8 cellular contexts compared by ENCODE assay signal in genomic region chr15:38251726-38252480, GRCh38.
A peak's percentile ranks its signal among the peaks of the same experiment; 100 is the strongest.
DNase-seq lines count a peak whose midpoint lies in the region; ATAC-seq lines count a peak whose summit lies in the region.

No MANE protein-coding gene starts in this region.

- H3K36me3 ChIP-seq in BLaER1 treated with 17β-estradiol and CSF1 and Interleukin-3, amounts not matched to agents 10 nM and 100 nM: peaks cover 0 to 12% (median 0%) of the 10 kb centered on the region in 11 experiments; a peak in 2 of 22 replicates
- no peaks in the 10 kb centered on the region for H3K36me3 ChIP-seq in endocrine pancreas (ENCODE audit: control insufficient read depth, insufficient read depth, low read length)

- peaks cover 12 to 42% (median 33%) of the 10 kb centered on the region in 11 experiments; a peak in 18 of 22 replicates for H4K20me1 ChIP-seq in BLaER1 treated with 17β-estradiol and CSF1 and Interleukin-3, amounts not matched to agents 10 nM and 100 nM

- DNase-seq in HPDE6-E6E7 (ENCODE audit: extremely low spot score): peak; percentile 58
- DNase-seq in NOMO-1 treated with dmso at 0.1 percent for 144 hours (lab: John Stamatoyannopoulos, UW; ENCODE audit: unreplicated experiment): peak; percentile 69
- DNase-seq in activated CD8-positive, alpha-beta memory T cell treated with anti-CD3 and anti-CD28 coated beads, Interleukin-2, amount 50 U/mL, for 1 hour (ENCODE audit: extremely low read depth): peak; percentile 34
- peak; percentile 46 to 60 for DNase-seq in memory B cell (ENCODE audit: low spot score in 2 of 2)
- peak; percentile 45 to 66 (median 55) for DNase-seq in stimulated activated CD4-positive, alpha-beta T cell treated with anti-CD3 and anti-CD28 coated beads, TNF-alpha, amount 100 ng/mL, for 48 hours (ENCODE audit: low read depth in 3 of 3)

- H3K27me3 ChIP-seq in BLaER1 treated with 17β-estradiol and CSF1 and Interleukin-3, amounts not matched to agents 10 nM and 100 nM: no peaks in the 10 kb centered on the region
- no peaks in the 10 kb centered on the region for H3K27me3 ChIP-seq in endocrine pancreas (ENCODE audit: control insufficient read depth, insufficient read depth, low read length)

- H3K4me3 Mint-ChIP-seq in memory B cell: peak overlapping the region; percentile 93

- H3K4me2 ChIP-seq in BLaER1 treated with 17β-estradiol and CSF1 and Interleukin-3, amounts not matched to agents 10 nM and 100 nM: peak overlapping the region; percentile 82 to 97 (median 90)

- peak overlapping the region; percentile 89 for H3K27ac Mint-ChIP-seq in memory B cell

- peak; percentile 60 for ATAC-seq in GM19395 (IDR thresholded peaks at IDR 0.05; ENCODE audit: unreplicated experiment)
- ATAC-seq in memory B cell (ENCODE audit: low read depth): peak; percentile 31

- H3K27me3 Mint-ChIP-seq in memory B cell: no peaks in the 10 kb centered on the region

- no peaks in the 10 kb centered on the region for H3K9me3 Mint-ChIP-seq in memory B cell

- H3K36me3 Mint-ChIP-seq in memory B cell: no peaks in the 10 kb centered on the region

- peak overlapping the region; percentile 96 to 99 (median 98) for H3K27ac ChIP-seq in BLaER1 treated with 17β-estradiol and CSF1 and Interleukin-3, amounts not matched to agents 10 nM and 100 nM

- peaks cover 20 to 42% (median 29%) of the 10 kb centered on the region in 10 experiments for H3K4me1 ChIP-seq in BLaER1 treated with 17β-estradiol and CSF1 and Interleukin-3, amounts not matched to agents 10 nM and 100 nM
- peaks cover 15% of the 10 kb centered on the region for H3K4me1 ChIP-seq in endocrine pancreas (ENCODE audit: control insufficient read depth, insufficient read depth, low read length)

- H3K9ac ChIP-seq in BLaER1 treated with 17β-estradiol and CSF1 and Interleukin-3, amounts not matched to agents 10 nM and 100 nM: peak overlapping the region; percentile 95 to 99 (median 98)
- H3K9ac ChIP-seq in endocrine pancreas (ENCODE audit: control insufficient read depth, insufficient read depth, low read length): peak overlapping the region; percentile 5

- H3K4me1 Mint-ChIP-seq in memory B cell: peaks cover 22% of the 10 kb centered on the region

- H3K9me3 ChIP-seq in BLaER1 treated with 17β-estradiol and CSF1 and Interleukin-3, amounts not matched to agents 10 nM and 100 nM (replicated peaks in 1 of 11): no peaks in the 10 kb centered on the region
- H3K9me3 ChIP-seq in endocrine pancreas (ENCODE audit: control insufficient read depth, low read length): no peaks in the 10 kb centered on the region

- H3K4me3 ChIP-seq in BLaER1 treated with 17β-estradiol and CSF1 and Interleukin-3, amounts not matched to agents 10 nM and 100 nM: peak overlapping the region; percentile 88 to 98 (median 95)
- H3K4me3 ChIP-seq in endocrine pancreas (ENCODE audit: control insufficient read depth, insufficient read depth, low read length): peak overlapping the region; percentile 88

Comparison
In these comparisons a context has a peak if more than half of its experiments do, and no peak if none do; other contexts are left out.
1. Peak in every context shown above with its lines: DNase-seq, ATAC-seq, H3K4me3 ChIP-seq and H3K27ac ChIP-seq.